Comparison of ENCODE assay signal across 19 cellular contexts in genomic region chr5:32098291-32098690, GRCh38.
DNase-seq lines count a peak whose midpoint lies in the region; ATAC-seq and TF ChIP-seq lines count a peak whose summit lies in the region.
"Had no signal": no experiment of that assay in that cellular context is flagged by ENCODE, and none has a peak within 500 bp of the region (broad histone marks: within the 10 kb centered on the region; RNA-seq: fewer than 3 reads in every experiment).

No MANE protein-coding gene starts in this region.

- H3K9ac ChIP-seq in subcutaneous abdominal adipose tissue (ENCODE audit: low read length in 5 of 5), result no peak overlapping the region
- H3K9ac ChIP-seq: BLaER1 had no signal

- peaks cover 15 to 80% (median 60%) of the 10 kb centered on the region in 5 donors for H3K36me3 ChIP-seq in subcutaneous abdominal adipose tissue (ENCODE audit: control insufficient read depth in 5 of 5, insufficient read depth in 5 of 5, low read length in 5 of 5)

- TF ChIP-seq CTCF in WTC11 (IDR thresholded peaks at IDR 0.05), result no peak
- no peak for TF ChIP-seq CTCF in fibroblast of pulmonary artery (IDR thresholded peaks at IDR 0.05; ENCODE audit: low read length, missing control alignments)

- peaks cover 37% of the 10 kb centered on the region for H3K36me3 Mint-ChIP-seq in WTC11

- peak overlapping the region; percentile 26 for H3K27ac ChIP-seq in subcutaneous abdominal adipose tissue (ENCODE audit: low read depth, low read length)
- H3K27ac ChIP-seq: BLaER1, thyroid gland had no signal

- peak; percentile 60 for ATAC-seq in WTC11
- no peak for ATAC-seq in stimulated activated naive CD8-positive, alpha-beta T cell treated with anti-CD3 and anti-CD28 coated beads, Interleukin-15, Interleukin-2, amounts not matched to agents 100 U/mL and 50 U/mL, for 24 hours

- H3K9me3 ChIP-seq in subcutaneous abdominal adipose tissue (ENCODE audit: control insufficient read depth in 5 of 5, low read length in 5 of 5), result no peaks in the 10 kb centered on the region
- H3K9me3 ChIP-seq: BLaER1, thyroid gland had no signal

- H3K4me1 Mint-ChIP-seq in WTC11, result no peaks in the 10 kb centered on the region

- peaks cover 0 to 33% (median 0%) of the 10 kb centered on the region in 5 donors for H3K4me1 ChIP-seq in subcutaneous abdominal adipose tissue (ENCODE audit: control insufficient read depth in 5 of 5, insufficient read depth in 5 of 5, low read length in 5 of 5)
- H3K4me1 ChIP-seq: BLaER1 had no signal

- DNase-seq in WTC11 (ENCODE audit: low spot score) (no peak), fibroblast of pulmonary artery (ENCODE audit: low read depth) (peak; percentile 26), mesenteric fat pad (ENCODE audit: low spot score) (peak; percentile 60), RKO (ENCODE audit: low spot score) (no peak)
- DNase-seq in activated CD4-positive, CD25-positive, alpha-beta regulatory T cell (lab: John Stamatoyannopoulos, UW), result no peak
- no peak for DNase-seq in stimulated activated naive CD8-positive, alpha-beta T cell treated with anti-CD3 and anti-CD28 coated beads, Interleukin-15, Interleukin-2, amounts not matched to agents 100 U/mL and 50 U/mL, for 24 hours
- DNase-seq: activated CD4-positive, alpha-beta T cell treated with anti-CD3 and anti-CD28 coated beads for 4 hours; activated naive CD4-positive, alpha-beta T cell treated with anti-CD3 and anti-CD28 coated beads for 36 hours; DMS153; effector CD4-positive, alpha-beta T cell; NCI-H2227 treated with DMSO at 0.1 percent for 48 hours; SHP77; stimulated activated CD4-positive, alpha-beta T cell treated with anti-CD3 and anti-CD28 coated beads, Interleukin-2, amount 100 ng/mL, for 48 hours; T1000; thyroid gland had no signal

- CTCF ChIA-PET in WTC11 (lab: Charles Lee), result no interaction called here

- H3K9me3 Mint-ChIP-seq in WTC11, result no peaks in the 10 kb centered on the region
- H3K9me3 Mint-ChIP-seq: activated naive CD4-positive, alpha-beta T cell treated with anti-CD3 and anti-CD28 coated beads for 36 hours; brain; nephron had no signal

- H3K4me3 ChIP-seq in fibroblast of pulmonary artery (replicated peaks; ENCODE audit: low read depth, low read length) (no peak overlapping the region), subcutaneous abdominal adipose tissue (ENCODE audit: low read depth in 1 of 5, low read length in 5 of 5) (no peak overlapping the region)
- H3K4me3 ChIP-seq: BLaER1, thyroid gland had no signal

- no peak overlapping the region for H3K27ac Mint-ChIP-seq in WTC11
- H3K27ac Mint-ChIP-seq: activated naive CD4-positive, alpha-beta T cell treated with anti-CD3 and anti-CD28 coated beads for 36 hours had no signal

- no peaks in the 10 kb centered on the region for H3K27me3 ChIP-seq in subcutaneous abdominal adipose tissue (ENCODE audit: control insufficient read depth in 5 of 5, insufficient read depth in 4 of 5, low read length in 5 of 5)
- H3K27me3 ChIP-seq: BLaER1, thyroid gland had no signal

- H3K4me3 Mint-ChIP-seq in WTC11, result no peak overlapping the region
- H3K4me3 Mint-ChIP-seq: activated naive CD4-positive, alpha-beta T cell treated with anti-CD3 and anti-CD28 coated beads for 36 hours; nephron had no signal

- POLR2A ChIA-PET in WTC11 (lab: Charles Lee), result no interaction called here

- no peaks in the 10 kb centered on the region for H3K27me3 Mint-ChIP-seq in WTC11 (ENCODE audit: low read depth)
- H3K27me3 Mint-ChIP-seq: brain had no signal

TF ChIP-seq in WTC11, 78 proteins besides CTCF, POLR2A, EP300 and RAD21 (continues in another document):
- TF ChIP-seq SP1 (CRISPR knock-in tag; conservative IDR thresholded peaks at IDR 0.05) (no peak), ZNF532 (CRISPR knock-in tag; IDR thresholded peaks at IDR 0.05; ENCODE audit: borderline replicate concordance) (no peak), ZNF416 (CRISPR knock-in tag; IDR thresholded peaks at IDR 0.05) (no peak), CBFB (CRISPR knock-in tag; IDR thresholded peaks at IDR 0.05; ENCODE audit: low read depth) (no peak), MXD4 (CRISPR knock-in tag; IDR thresholded peaks at IDR 0.05; ENCODE audit: borderline replicate concordance) (no peak)
- TF ChIP-seq, protein P1, sequence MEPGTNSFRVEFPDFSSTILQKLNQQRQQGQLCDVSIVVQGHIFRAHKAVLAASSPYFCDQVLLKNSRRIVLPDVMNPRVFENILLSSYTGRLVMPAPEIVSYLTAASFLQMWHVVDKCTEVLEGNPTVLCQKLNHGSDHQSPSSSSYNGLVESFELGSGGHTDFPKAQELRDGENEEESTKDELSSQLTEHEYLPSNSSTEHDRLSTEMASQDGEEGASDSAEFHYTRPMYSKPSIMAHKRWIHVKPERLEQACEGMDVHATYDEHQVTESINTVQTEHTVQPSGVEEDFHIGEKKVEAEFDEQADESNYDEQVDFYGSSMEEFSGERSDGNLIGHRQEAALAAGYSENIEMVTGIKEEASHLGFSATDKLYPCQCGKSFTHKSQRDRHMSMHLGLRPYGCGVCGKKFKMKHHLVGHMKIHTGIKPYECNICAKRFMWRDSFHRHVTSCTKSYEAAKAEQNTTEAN (CRISPR knock-in tag; IDR thresholded peaks at IDR 0.05), result no peak
- TF ChIP-seq, protein P2, sequence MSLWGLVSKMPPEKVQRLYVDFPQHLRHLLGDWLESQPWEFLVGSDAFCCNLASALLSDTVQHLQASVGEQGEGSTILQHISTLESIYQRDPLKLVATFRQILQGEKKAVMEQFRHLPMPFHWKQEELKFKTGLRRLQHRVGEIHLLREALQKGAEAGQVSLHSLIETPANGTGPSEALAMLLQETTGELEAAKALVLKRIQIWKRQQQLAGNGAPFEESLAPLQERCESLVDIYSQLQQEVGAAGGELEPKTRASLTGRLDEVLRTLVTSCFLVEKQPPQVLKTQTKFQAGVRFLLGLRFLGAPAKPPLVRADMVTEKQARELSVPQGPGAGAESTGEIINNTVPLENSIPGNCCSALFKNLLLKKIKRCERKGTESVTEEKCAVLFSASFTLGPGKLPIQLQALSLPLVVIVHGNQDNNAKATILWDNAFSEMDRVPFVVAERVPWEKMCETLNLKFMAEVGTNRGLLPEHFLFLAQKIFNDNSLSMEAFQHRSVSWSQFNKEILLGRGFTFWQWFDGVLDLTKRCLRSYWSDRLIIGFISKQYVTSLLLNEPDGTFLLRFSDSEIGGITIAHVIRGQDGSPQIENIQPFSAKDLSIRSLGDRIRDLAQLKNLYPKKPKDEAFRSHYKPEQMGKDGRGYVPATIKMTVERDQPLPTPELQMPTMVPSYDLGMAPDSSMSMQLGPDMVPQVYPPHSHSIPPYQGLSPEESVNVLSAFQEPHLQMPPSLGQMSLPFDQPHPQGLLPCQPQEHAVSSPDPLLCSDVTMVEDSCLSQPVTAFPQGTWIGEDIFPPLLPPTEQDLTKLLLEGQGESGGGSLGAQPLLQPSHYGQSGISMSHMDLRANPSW (CRISPR knock-in tag; conservative IDR thresholded peaks at IDR 0.05; ENCODE audit: low read depth), result no peak
- TF ChIP-seq, protein P3, sequence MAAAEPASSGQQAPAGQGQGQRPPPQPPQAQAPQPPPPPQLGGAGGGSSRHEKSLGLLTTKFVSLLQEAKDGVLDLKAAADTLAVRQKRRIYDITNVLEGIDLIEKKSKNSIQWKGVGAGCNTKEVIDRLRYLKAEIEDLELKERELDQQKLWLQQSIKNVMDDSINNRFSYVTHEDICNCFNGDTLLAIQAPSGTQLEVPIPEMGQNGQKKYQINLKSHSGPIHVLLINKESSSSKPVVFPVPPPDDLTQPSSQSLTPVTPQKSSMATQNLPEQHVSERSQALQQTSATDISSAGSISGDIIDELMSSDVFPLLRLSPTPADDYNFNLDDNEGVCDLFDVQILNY (CRISPR knock-in tag; IDR thresholded peaks at IDR 0.05), result no peak
- TF ChIP-seq, protein P4, sequence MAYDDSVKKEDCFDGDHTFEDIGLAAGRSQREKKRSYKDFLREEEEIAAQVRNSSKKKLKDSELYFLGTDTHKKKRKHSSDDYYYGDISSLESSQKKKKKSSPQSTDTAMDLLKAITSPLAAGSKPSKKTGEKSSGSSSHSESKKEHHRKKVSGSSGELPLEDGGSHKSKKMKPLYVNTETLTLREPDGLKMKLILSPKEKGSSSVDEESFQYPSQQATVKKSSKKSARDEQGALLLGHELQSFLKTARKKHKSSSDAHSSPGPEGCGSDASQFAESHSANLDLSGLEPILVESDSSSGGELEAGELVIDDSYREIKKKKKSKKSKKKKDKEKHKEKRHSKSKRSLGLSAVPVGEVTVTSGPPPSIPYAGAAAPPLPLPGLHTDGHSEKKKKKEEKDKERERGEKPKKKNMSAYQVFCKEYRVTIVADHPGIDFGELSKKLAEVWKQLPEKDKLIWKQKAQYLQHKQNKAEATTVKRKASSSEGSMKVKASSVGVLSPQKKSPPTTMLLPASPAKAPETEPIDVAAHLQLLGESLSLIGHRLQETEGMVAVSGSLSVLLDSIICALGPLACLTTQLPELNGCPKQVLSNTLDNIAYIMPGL (CRISPR knock-in tag; IDR thresholded peaks at IDR 0.05), result no peak

Comparison
In these comparisons a context has a peak if more than half of its experiments do, and no peak if none do; other contexts are left out.
1. DNase-seq: peak in fibroblast of pulmonary artery (single experiment) and mesenteric fat pad (single experiment); none in WTC11 (single experiment), activated CD4-positive, CD25-positive, alpha-beta regulatory T cell (0 of 4), RKO (single experiment) and stimulated activated naive CD8-positive, alpha-beta T cell treated with anti-CD3 and anti-CD28 coated beads, Interleukin-15, Interleukin-2, amounts not matched to agents 100 U/mL and 50 U/mL, for 24 hours (single experiment).